In genomic region chr9:113919825-113920224, GRCh38 we compare ENCODE assay signal across 20 cellular contexts.
"Had no signal": no experiment of that assay in that cellular context is flagged by ENCODE, and none has a peak within 500 bp of the region (broad histone marks: within the 10 kb centered on the region; RNA-seq: fewer than 3 reads in every experiment).

No MANE protein-coding gene starts in this region.

- H3K4me3 ChIP-seq: mucosa of descending colon, spleen, upper lobe of left lung had no signal

- H3K4me1 Mint-ChIP-seq: activated naive CD4-positive, alpha-beta T cell treated with anti-CD3 and anti-CD28 coated beads, Interleukin-2, amount 50 U/mL, for 24 hours had no signal

- H3K27me3 Mint-ChIP-seq: activated CD8-positive, alpha-beta T cell treated with anti-CD3 and anti-CD28 coated beads for 36 hours; dendritic cell treated with granulocyte-macrophage colony-stimulating factor and Interleukin-4, amounts not matched to agents 40 ng/mL and 50 ng/mL, for 4 days had no signal

- H3K36me3 ChIP-seq: brain microvascular endothelial cell, thoracic aorta, upper lobe of left lung had no signal

- H3K4me3 Mint-ChIP-seq: activated CD8-positive, alpha-beta T cell treated with anti-CD3 and anti-CD28 coated beads for 36 hours; activated naive CD4-positive, alpha-beta T cell treated with anti-CD3 and anti-CD28 coated beads, Interleukin-2, amount 50 U/mL, for 24 hours; dendritic cell treated with granulocyte-macrophage colony-stimulating factor and Interleukin-4, amounts not matched to agents 40 ng/mL and 50 ng/mL, for 4 days; memory B cell; neural crest cell; T-helper 1 cell treated with Interleukin-12 subunit alpha and Interleukin-12 subunit beta and Interleukin-4 antibody, amounts not matched to agents 30 μg/mL and 1 μg/mL, for 36 hours had no signal

- ATAC-seq: activated CD8-positive, alpha-beta T cell treated with anti-CD3 and anti-CD28 coated beads for 36 hours; mucosa of descending colon had no signal

- H3K9me3 ChIP-seq: thoracic aorta, upper lobe of left lung had no signal

- H3K27ac Mint-ChIP-seq: activated CD8-positive, alpha-beta T cell treated with anti-CD3 and anti-CD28 coated beads for 36 hours; activated naive CD4-positive, alpha-beta T cell treated with anti-CD3 and anti-CD28 coated beads, Interleukin-2, amount 50 U/mL, for 24 hours; dendritic cell treated with granulocyte-macrophage colony-stimulating factor and Interleukin-4, amounts not matched to agents 40 ng/mL and 50 ng/mL, for 4 days; memory B cell; T-helper 1 cell treated with Interleukin-12 subunit alpha and Interleukin-12 subunit beta and Interleukin-4 antibody, amounts not matched to agents 30 μg/mL and 1 μg/mL, for 36 hours had no signal

- H3K9me3 Mint-ChIP-seq: activated naive CD4-positive, alpha-beta T cell treated with anti-CD3 and anti-CD28 coated beads, Interleukin-2, amount 50 U/mL, for 24 hours; T-helper 1 cell treated with Interleukin-12 subunit alpha and Interleukin-12 subunit beta and Interleukin-4 antibody, amounts not matched to agents 30 μg/mL and 1 μg/mL, for 36 hours had no signal

- DNase-seq: activated CD4-positive, alpha-beta T cell treated with anti-CD3 and anti-CD28 coated beads for 48 hours; activated CD4-positive, CD25-positive, alpha-beta regulatory T cell; activated CD8-positive, alpha-beta T cell treated with anti-CD3 and anti-CD28 coated beads for 36 hours; activated gamma-delta T cell treated with Interleukin-2 at 50 U/mL for 16 hours; activated T-cell treated with anti-CD3 and anti-CD28 coated beads, Interleukin-2, amount 50 U/mL, for 1 hour; brain microvascular endothelial cell; effector CD4-positive, alpha-beta T cell; foreskin fibroblast; mucosa of descending colon; spleen; stimulated activated CD4-positive, alpha-beta T cell treated with anti-CD3 and anti-CD28 coated beads, Interleukin-4, amount 100 ng/mL, for 24 hours; stimulated activated naive CD4-positive, alpha-beta T cell treated with Interleukin-2 at 50 U/mL for 16 hours; T1000 had no signal

- H3K27me3 ChIP-seq: brain microvascular endothelial cell, spleen, upper lobe of left lung had no signal

- H3K4me1 ChIP-seq: spleen, upper lobe of left lung had no signal

- H3K27ac ChIP-seq: brain microvascular endothelial cell, spleen, upper lobe of left lung had no signal
